Comparison of ENCODE assay signal across 8 cellular contexts in genomic region chr17:31509095-31509804, GRCh38.
DNase-seq lines count a peak whose midpoint lies in the region; ATAC-seq and TF ChIP-seq lines count a peak whose summit lies in the region.

No MANE protein-coding gene starts in this region.

- no peaks in the 10 kb centered on the region for H3K9me3 Mint-ChIP-seq in stimulated activated effector memory CD8-positive, alpha-beta T cell treated with anti-CD3 and anti-CD28 coated beads, Interleukin-12 subunit alpha, Interleukin-12 subunit beta, amount 100 ng/mL, for 72 hours

- H3K9ac ChIP-seq in IMR-90 (ENCODE audit: low read depth, low read length) (no peak overlapping the region), colonic mucosa (ENCODE audit: low read depth in 2 of 2, low read length in 2 of 2) (no peak overlapping the region)

- H3K4me3 ChIP-seq in IMR-90 (ENCODE audit: insufficient read depth, low read depth, low read length) (no peak overlapping the region), colonic mucosa (no peak overlapping the region), ovary (no peak overlapping the region)

- 0 out of 2 replicates have a peak overlapping the region, but pooled peaks have one; percentile 9 for H3K14ac ChIP-seq in IMR-90 (replicated peaks; ENCODE audit: low read depth, low read length)

- DNase-seq in IMR-90 (no peak), colonic mucosa (no peak), ovary (no peak), EL (no peak), AG08396 (ENCODE audit: low spot score) (no peak)
- DNase-seq in stimulated activated effector memory CD8-positive, alpha-beta T cell treated with anti-CD3 and anti-CD28 coated beads, Interleukin-12 subunit alpha, Interleukin-12 subunit beta, amount 100 ng/mL, for 72 hours (ENCODE audit: low spot score in 2 of 2), result peak in 1 of 2 donors; percentile 76

- BruUV-seq in IMR-90 (replicated peaks; lab: Mats Ljungman, UMichigan), result no TSS peak

- H3K23ac ChIP-seq in IMR-90 (ENCODE audit: low read depth, low read length), result no peak overlapping the region

- dilution Hi-C loops in IMR-90 (cut with HindIII; ENCODE audit: low sequenced_read_pairs, unreplicated experiment), result no loop called here

- in situ Hi-C loops in IMR-90 (cut with MboI; ENCODE audit: low sequenced_read_pairs), result no loop called here

- H2BK20ac ChIP-seq in IMR-90 (ENCODE audit: low read depth, low read length), result no peak overlapping the region

- H3K79me1 ChIP-seq in IMR-90 (ENCODE audit: low read depth in 1 of 2, low read length in 2 of 2), result no peaks in the 10 kb centered on the region

- no peak overlapping the region for H2BK15ac ChIP-seq in IMR-90 (ENCODE audit: low read depth, low read length)

- H2AFZ ChIP-seq in IMR-90 (replicated peaks; ENCODE audit: low read length, poor library complexity), result peak overlapping the region; percentile 75

- intact Hi-C loops in IMR-90 (cut with micrococcal nuclease) (no loop called here), colonic mucosa (cut with DNase I) (no loop called here), ovary (cut with DNase I) (no loop called here)

- peak overlapping the region; percentile 44; the same call in 1 of the 2 replicates for H3K4me2 ChIP-seq in IMR-90 (ENCODE audit: low read depth, low read length)

- ATAC-seq in GM21360 (IDR thresholded peaks at IDR 0.05; ENCODE audit: unreplicated experiment) (peak; percentile 13), IMR-90 (ENCODE audit: low read depth) (no peak), HG03460 (IDR thresholded peaks at IDR 0.05; ENCODE audit: unreplicated experiment) (no peak)
- ATAC-seq in stimulated activated effector memory CD8-positive, alpha-beta T cell treated with anti-CD3 and anti-CD28 coated beads, Interleukin-12 subunit alpha, Interleukin-12 subunit beta, amount 100 ng/mL, for 72 hours, result peak; percentile 35

- H3K27ac ChIP-seq in IMR-90 (ENCODE audit: insufficient read depth, low read length), result no peak overlapping the region
- peak overlapping the region; percentile 63 for H3K27ac ChIP-seq in colonic mucosa
- no peak overlapping the region for H3K27ac ChIP-seq in ovary

- H2AK5ac ChIP-seq in IMR-90 (ENCODE audit: low read depth, low read length), result no peak overlapping the region

- H3K4me1 ChIP-seq in IMR-90 (ENCODE audit: control insufficient read depth, insufficient read depth, low read length) (peaks cover 4% of the 10 kb centered on the region; the same call in 1 of the 2 replicates), colonic mucosa (no peaks in the 10 kb centered on the region), ovary (ENCODE audit: insufficient read depth) (no peaks in the 10 kb centered on the region)

- H3K9me3 ChIP-seq in IMR-90 (ENCODE audit: control insufficient read depth, insufficient read depth, low read length) (no peaks in the 10 kb centered on the region), colonic mucosa (no peaks in the 10 kb centered on the region), ovary (no peaks in the 10 kb centered on the region)

- peaks cover 15% of the 10 kb centered on the region; the same call in 1 of the 2 replicates for H3K27me3 ChIP-seq in IMR-90 (ENCODE audit: control insufficient read depth, insufficient read depth, low read length)
- no peaks in the 10 kb centered on the region for H3K27me3 ChIP-seq in colonic mucosa
- no peaks in the 10 kb centered on the region for H3K27me3 ChIP-seq in ovary

- peaks cover 7% of the 10 kb centered on the region for H3K36me3 Mint-ChIP-seq in stimulated activated effector memory CD8-positive, alpha-beta T cell treated with anti-CD3 and anti-CD28 coated beads, Interleukin-12 subunit alpha, Interleukin-12 subunit beta, amount 100 ng/mL, for 72 hours

- no peak overlapping the region for H4K5ac ChIP-seq in IMR-90 (ENCODE audit: low read depth, low read length)

- POLR2A ChIA-PET in IMR-90 (lab: Charles Lee; ENCODE audit: unreplicated experiment), result no interaction called here

- no peak overlapping the region for H3K4ac ChIP-seq in IMR-90 (ENCODE audit: low read depth, low read length)

- TF ChIP-seq RAD21 in IMR-90 (IDR thresholded peaks at IDR 0.05; ENCODE audit: low read length), result no peak

- H2BK120ac ChIP-seq in IMR-90 (ENCODE audit: low read depth, low read length), result no peak overlapping the region

- no peaks in the 10 kb centered on the region; the same call in 1 of the 2 replicates for H3K9me1 ChIP-seq in IMR-90 (ENCODE audit: insufficient read depth, low read length)

- WGBS in IMR-90 (ENCODE audit: extremely low coverage in 2 of 2, insufficient read length in 1 of 2), 2 experiments, result 68% methylated on average over 5 of the region's 13 CpGs; no CpG with 5 or more reads in 1 of the 2 experiments
- 75 to 79% (median 78%) methylated on average over 13 of the region's 13 CpGs for WGBS in ovary, 3 donors

- peaks cover 75% of the 10 kb centered on the region for H3K4me1 Mint-ChIP-seq in stimulated activated effector memory CD8-positive, alpha-beta T cell treated with anti-CD3 and anti-CD28 coated beads, Interleukin-12 subunit alpha, Interleukin-12 subunit beta, amount 100 ng/mL, for 72 hours

- no peak overlapping the region for H4K91ac ChIP-seq in IMR-90 (ENCODE audit: insufficient read depth, low read depth, low read length)

- H3K56ac ChIP-seq in IMR-90 (ENCODE audit: extremely low read depth, insufficient read depth, low read length), result no peak overlapping the region

- H3K4me3 Mint-ChIP-seq in stimulated activated effector memory CD8-positive, alpha-beta T cell treated with anti-CD3 and anti-CD28 coated beads, Interleukin-12 subunit alpha, Interleukin-12 subunit beta, amount 100 ng/mL, for 72 hours, result peak overlapping the region; percentile 91

- H3K18ac ChIP-seq in IMR-90 (ENCODE audit: low read depth, low read length), result no peak overlapping the region

- no peak overlapping the region for H2BK5ac ChIP-seq in IMR-90 (ENCODE audit: low read depth, low read length, poor library complexity, severe bottlenecking)

- no peak for TF ChIP-seq EP300 in ovary (IDR thresholded peaks at IDR 0.05)

- H3K36me3 ChIP-seq in IMR-90 (ENCODE audit: control insufficient read depth, insufficient read depth, low read length) (no peaks in the 10 kb centered on the region), colonic mucosa (no peaks in the 10 kb centered on the region), ovary (no peaks in the 10 kb centered on the region)

- no peak overlapping the region for H4K8ac ChIP-seq in IMR-90 (ENCODE audit: low read depth in 2 of 2, low read length in 2 of 2)

- no peaks in the 10 kb centered on the region for H4K20me1 ChIP-seq in IMR-90 (ENCODE audit: insufficient read depth, low read length)

- H2AK9ac ChIP-seq in IMR-90 (replicated peaks; ENCODE audit: low read depth, low read length, poor library complexity), result no peak overlapping the region

- TF ChIP-seq POLR2A in IMR-90 (IDR thresholded peaks at IDR 0.05; ENCODE audit: low read depth, low read length) (no peak), ovary (IDR thresholded peaks at IDR 0.05) (no peak)

- no peak for TF ChIP-seq CTCF in IMR-90 (conservative IDR thresholded peaks at IDR 0.05; ENCODE audit: low read depth, low read length)
- no peak for TF ChIP-seq CTCF in colonic mucosa (IDR thresholded peaks at IDR 0.05)
- TF ChIP-seq CTCF in ovary (IDR thresholded peaks at IDR 0.05), result no peak

- peak overlapping the region; percentile 99 for H3K27ac Mint-ChIP-seq in stimulated activated effector memory CD8-positive, alpha-beta T cell treated with anti-CD3 and anti-CD28 coated beads, Interleukin-12 subunit alpha, Interleukin-12 subunit beta, amount 100 ng/mL, for 72 hours

- CTCF ChIA-PET in IMR-90 (lab: Yijun Ruan, JAX), result no interaction called here

TF ChIP-seq in IMR-90, 13 proteins besides CTCF, POLR2A, EP300 and RAD21:
- no peak for TF ChIP-seq FOS (IDR thresholded peaks at IDR 0.05; ENCODE audit: low read depth, low read length)
- TF ChIP-seq SMC3 (IDR thresholded peaks at IDR 0.05; ENCODE audit: low read depth, low read length), result no peak
- no peak for TF ChIP-seq CHD1 (IDR thresholded peaks at IDR 0.05; ENCODE audit: low read depth, low read length)
- TF ChIP-seq CEBPB (IDR thresholded peaks at IDR 0.05; ENCODE audit: low read depth, low read length), result no peak
- TF ChIP-seq MAFK (IDR thresholded peaks at IDR 0.05; ENCODE audit: low read depth, low read length), result no peak
- no peak for TF ChIP-seq NFE2L2 (IDR thresholded peaks at IDR 0.05; ENCODE audit: low read depth, low read length)
- TF ChIP-seq RCOR1 (IDR thresholded peaks at IDR 0.05; ENCODE audit: insufficient replicate concordance, low read length), result no peak
- TF ChIP-seq MAZ (IDR thresholded peaks at IDR 0.05; ENCODE audit: borderline replicate concordance, low read depth, low read length), result no peak
- TF ChIP-seq RFX5 (IDR thresholded peaks at IDR 0.05; ENCODE audit: low read depth, low read length), result no peak
- no peak for TF ChIP-seq MXI1 (IDR thresholded peaks at IDR 0.05; ENCODE audit: borderline replicate concordance, low read depth, low read length)
- no peak for TF ChIP-seq ELK1 (IDR thresholded peaks at IDR 0.05; ENCODE audit: borderline replicate concordance, low read depth, low read length)
- TF ChIP-seq USF2 (IDR thresholded peaks at IDR 0.05; ENCODE audit: low read depth, low read length), result no peak
- no peak for TF ChIP-seq BHLHE40 (IDR thresholded peaks at IDR 0.05; ENCODE audit: low read depth, low read length)

Comparison
In these comparisons a context has a peak if more than half of its experiments do, and no peak if none do; other contexts are left out.
1. ATAC-seq: peak in GM21360 (single experiment) and stimulated activated effector memory CD8-positive, alpha-beta T cell treated with anti-CD3 and anti-CD28 coated beads, Interleukin-12 subunit alpha, Interleukin-12 subunit beta, amount 100 ng/mL, for 72 hours (single experiment); none in IMR-90 (single experiment) and HG03460 (single experiment).